13 cellular contexts compared by ENCODE assay signal in genomic region chr11:111737180-111737876, GRCh38. TPM values are rescaled to one million over a fixed set of nuclear protein-coding genes. Genes with fewer than 3 reads are reported as not detected.
A peak's percentile ranks its signal among the peaks of the same experiment; 100 is the strongest.
DNase-seq lines count a peak whose midpoint lies in the region; ATAC-seq, FAIRE-seq and TF ChIP-seq lines count a peak whose summit lies in the region.
"Had no signal": no experiment of that assay in that cellular context is flagged by ENCODE, and none has a peak within 500 bp of the region (broad histone marks: within the 10 kb centered on the region; RNA-seq: fewer than 3 reads in every experiment).

No MANE protein-coding gene starts in this region.

- H3K4ac ChIP-seq in trophoblast cell (ENCODE audit: low read depth, low read length) (no peak overlapping the region), mesendoderm (ENCODE audit: low read depth, low read length) (no peak overlapping the region)

- peaks cover 8% of the 10 kb centered on the region for H3K79me2 ChIP-seq in trophoblast cell (ENCODE audit: control insufficient read depth, insufficient read depth, low read length, poor library complexity)
- H3K79me2 ChIP-seq in mesendoderm (ENCODE audit: control insufficient read depth, insufficient read depth, low read length): no peaks in the 10 kb centered on the region

- H4K5ac ChIP-seq in mesendoderm (ENCODE audit: low read length): no peak overlapping the region

- TF ChIP-seq EP300 in gastroesophageal sphincter (IDR thresholded peaks at IDR 0.05): no peak

- H3K27me3 ChIP-seq in left ventricle myocardium inferior (ENCODE audit: low read depth) (no peaks in the 10 kb centered on the region), gastroesophageal sphincter (no peaks in the 10 kb centered on the region), trophoblast cell (ENCODE audit: insufficient read depth, low read length) (no peaks in the 10 kb centered on the region), mesendoderm (ENCODE audit: insufficient read depth, low read length, poor library complexity) (no peaks in the 10 kb centered on the region)

- peak overlapping the region; percentile 76 for H4K91ac ChIP-seq in trophoblast cell (ENCODE audit: low read depth, low read length)

- H2BK15ac ChIP-seq in mesendoderm (replicated peaks; ENCODE audit: low read depth): no peak overlapping the region

- H2BK12ac ChIP-seq in trophoblast cell (ENCODE audit: low read length): peak overlapping the region; percentile 92

- TF ChIP-seq POLR2A in gastroesophageal sphincter (IDR thresholded peaks at IDR 0.05): no peak

- peak; percentile 52 for FAIRE-seq in urothelium cell line (lab: Jason Lieb, UNC)

- H4K8ac ChIP-seq in trophoblast cell (ENCODE audit: low read depth, low read length) (peak overlapping the region; percentile 51), mesendoderm (ENCODE audit: low read depth, low read length) (no peak overlapping the region)

- H2AK5ac ChIP-seq in trophoblast cell (ENCODE audit: low read length) (peak overlapping the region; percentile 86), mesendoderm (ENCODE audit: low read length) (no peak overlapping the region)

- ATAC-seq in gastroesophageal sphincter (no peak), HG03460 (IDR thresholded peaks at IDR 0.05; ENCODE audit: unreplicated experiment) (no peak)
- ATAC-seq: stimulated activated naive B cell treated with anti-CD40 and anti-IgM and Interleukin-4, amounts not matched to agents 10 μg/mL and 1 μg/mL and 100 μg/mL, for 72 hours had no signal

- no peak overlapping the region for H3K56ac ChIP-seq in mesendoderm (ENCODE audit: low read length)

- H3K23ac ChIP-seq in trophoblast cell (ENCODE audit: low read length) (no peak overlapping the region), mesendoderm (ENCODE audit: low read length) (no peak overlapping the region)

- H3K9ac ChIP-seq in trophoblast cell (ENCODE audit: low read length) (no peak overlapping the region), mesendoderm (ENCODE audit: low read length) (no peak overlapping the region)

- H3K18ac ChIP-seq in trophoblast cell (ENCODE audit: low read length) (peak overlapping the region; percentile 87), mesendoderm (ENCODE audit: low read length) (no peak overlapping the region)

- no peaks in the 10 kb centered on the region for H3K9me3 ChIP-seq in left ventricle myocardium inferior (replicated peaks)
- H3K9me3 ChIP-seq in gastroesophageal sphincter: no peaks in the 10 kb centered on the region
- H3K9me3 ChIP-seq in trophoblast cell (ENCODE audit: insufficient read depth, low read depth, low read length): no peaks in the 10 kb centered on the region

- intact Hi-C loops in left ventricle myocardium inferior (cut with micrococcal nuclease): no loop called here
- intact Hi-C loops in cardiac septum (cut with DNase I): loop anchor here (10.0 kb wide), 1 partner anchor 133 kb away; the partner anchor contains the start of gene SIK2

- H3K4me3 ChIP-seq in left ventricle myocardium inferior (no peak overlapping the region), gastroesophageal sphincter (no peak overlapping the region), trophoblast cell (ENCODE audit: low read depth, low read length) (no peak overlapping the region), mesendoderm (ENCODE audit: low read length) (no peak overlapping the region)
- H3K4me3 ChIP-seq: SK-N-MC had no signal

- H3K4me1 ChIP-seq in left ventricle myocardium inferior (peaks cover 68% of the 10 kb centered on the region), gastroesophageal sphincter (peaks cover 24 to 69% (median 56%) of the 10 kb centered on the region in 3 donors), trophoblast cell (ENCODE audit: control insufficient read depth in 1 of 2, insufficient read depth in 2 of 2, low read length in 2 of 2) (peaks cover 36 to 44% of the 10 kb centered on the region in 2 experiments), mesendoderm (ENCODE audit: control insufficient read depth, low read depth, low read length) (no peaks in the 10 kb centered on the region)

- H2BK120ac ChIP-seq in trophoblast cell (ENCODE audit: insufficient read depth, low read length, poor library complexity): peak overlapping the region; percentile 79
- no peak overlapping the region for H2BK120ac ChIP-seq in mesendoderm (ENCODE audit: low read depth, low read length)

- H2BK5ac ChIP-seq in trophoblast cell (ENCODE audit: low read depth, low read length, poor library complexity) (peak overlapping the region; percentile 67), mesendoderm (ENCODE audit: low read length) (no peak overlapping the region)

- DNase-seq in left ventricle myocardium inferior (no peak), cardiac septum (ENCODE audit: low spot score) (no peak), trophoblast cell (no peak), urothelium cell line (ENCODE audit: low spot score) (no peak), HPDE6-E6E7 (ENCODE audit: extremely low spot score) (no peak), mesendoderm (no peak)
- DNase-seq: activated CD4-positive, alpha-beta T cell treated with anti-CD3 and anti-CD28 coated beads, Interleukin-2, amount 10 ng/mL, durations not matched to agents 7 days and 5 days; activated naive CD4-positive, alpha-beta T cell treated with anti-CD3 and anti-CD28 coated beads, Interleukin-2, amount 50 U/mL, for 16 hours; Karpas-422; stimulated activated naive B cell treated with anti-CD40 and anti-IgM and Interleukin-4, amounts not matched to agents 10 μg/mL and 1 μg/mL and 100 μg/mL, for 72 hours had no signal

- no peak overlapping the region for H3K4me2 ChIP-seq in trophoblast cell (ENCODE audit: low read length)
- H3K4me2 ChIP-seq in mesendoderm (ENCODE audit: low read length): no peak overlapping the region

- no peak overlapping the region for H4K12ac ChIP-seq in trophoblast cell (ENCODE audit: low read depth, low read length)

- 80% methylated on average over 1 of the region's 12 CpGs; no CpG with 5 or more reads in 1 of the 2 donors for WGBS in gastroesophageal sphincter (ENCODE audit: low coverage in 1 of 2), 2 donors
- no CpG with 5 or more reads among the region's 12 CpGs for WGBS in trophoblast cell (ENCODE audit: extremely low coverage, insufficient coverage, insufficient read length)
- WGBS in mesendoderm (ENCODE audit: extremely low coverage, insufficient coverage, low lambda C conversion rate): no CpG with 5 or more reads among the region's 12 CpGs

- H3K27ac ChIP-seq in left ventricle myocardium inferior (replicated peaks) (peak overlapping the region; percentile 92), gastroesophageal sphincter (peak overlapping the region; percentile 94 to 97 (median 96)), trophoblast cell (ENCODE audit: low read depth, low read length) (no peak overlapping the region), mesendoderm (ENCODE audit: low read depth, low read length) (no peak overlapping the region)
- H3K27ac ChIP-seq: SK-N-MC had no signal

- peak overlapping the region; percentile 37 for H2AFZ ChIP-seq in trophoblast cell (ENCODE audit: insufficient read depth, low read length, poor library complexity)

- peak overlapping the region; percentile 33 for H3K14ac ChIP-seq in trophoblast cell (ENCODE audit: low read length)

- peaks cover 31% of the 10 kb centered on the region for H3K79me1 ChIP-seq in trophoblast cell (ENCODE audit: low read length)
- H3K79me1 ChIP-seq in mesendoderm (ENCODE audit: low read length): no peaks in the 10 kb centered on the region

- no peak for TF ChIP-seq CTCF in left ventricle myocardium inferior (IDR thresholded peaks at IDR 0.05; ENCODE audit: borderline replicate concordance)
- no peak for TF ChIP-seq CTCF in gastroesophageal sphincter (IDR thresholded peaks at IDR 0.05)

- peaks cover 24% of the 10 kb centered on the region for H3K36me3 ChIP-seq in left ventricle myocardium inferior
- H3K36me3 ChIP-seq in gastroesophageal sphincter: peaks cover 0 to 26% of the 10 kb centered on the region in 2 donors
- H3K36me3 ChIP-seq in trophoblast cell (ENCODE audit: control insufficient read depth in 1 of 2, insufficient read depth in 2 of 2, low read length in 2 of 2): peaks cover 2 to 3% of the 10 kb centered on the region in 2 experiments
- no peaks in the 10 kb centered on the region for H3K36me3 ChIP-seq in mesendoderm (ENCODE audit: control insufficient read depth, insufficient read depth, low read length)

RNA-seq across cellular contexts. Expression of gene PPP2R1B, which starts 28.9 kb away (rescaled TPM):
- 6.5 TPM for total RNA-seq in left ventricle myocardium inferior
- total RNA-seq in cardiac septum: 12.9 TPM
- total RNA-seq in gastroesophageal sphincter: 10 to 100 TPM; 11.1 to 21.9 (median 20.5) TPM
- 17.9 and 18.6 TPM in 2 replicates for polyA plus RNA-seq in trophoblast cell (2013)
- 44.6 TPM for polyA plus RNA-seq in mesendoderm (2013, experiment 1 of 2)
- 45.3 TPM for polyA plus RNA-seq in mesendoderm (2013, experiment 2 of 2)

Comparison
In these comparisons a context has a peak if more than half of its experiments do, and no peak if none do; other contexts are left out.
1. H3K27ac ChIP-seq: peak in left ventricle myocardium inferior (single experiment) and gastroesophageal sphincter (4 of 4); none in trophoblast cell (single experiment) and mesendoderm (single experiment).